Comparison of ENCODE assay signal across 22 cellular contexts in the genomic region with DNA sequence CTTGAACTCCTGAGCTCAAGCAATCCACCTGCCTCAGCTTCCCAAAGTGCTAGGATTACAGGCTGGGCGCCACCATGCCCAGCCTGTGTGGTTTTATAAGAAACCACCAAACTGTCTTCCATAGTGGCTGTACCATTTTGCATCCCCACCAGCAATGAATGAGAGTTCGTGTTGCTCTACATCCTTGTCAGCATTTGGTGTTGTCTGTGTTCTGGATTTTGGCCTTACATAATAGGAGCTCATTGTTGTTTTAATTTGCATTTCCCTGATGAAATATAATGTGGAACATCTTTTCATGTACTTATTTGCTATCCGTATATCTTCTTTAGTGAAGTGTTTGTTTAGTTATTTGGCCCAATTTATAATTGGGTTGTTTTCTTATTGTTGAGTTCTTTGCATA. TPM values are rescaled to one million over a fixed set of nuclear protein-coding genes. Genes with fewer than 3 reads are reported as not detected.
DNase-seq lines count a peak whose midpoint lies in the region; ATAC-seq, FAIRE-seq and TF ChIP-seq lines count a peak whose summit lies in the region.
"Had no signal": no experiment of that assay in that cellular context is flagged by ENCODE, and none has a peak within 500 bp of the region (broad histone marks: within the 10 kb centered on the region; RNA-seq: fewer than 3 reads in every experiment).

No MANE protein-coding gene starts in this region.

- H3K27me3 ChIP-seq in HepG2 (ENCODE audit: control insufficient read depth in 1 of 2, insufficient read depth in 2 of 2, low read length in 2 of 2): no peaks in the 10 kb centered on the region
- H3K27me3 ChIP-seq in right lobe of liver: no peaks in the 10 kb centered on the region
- H3K27me3 ChIP-seq: BLaER1 had no signal

- H2AFZ ChIP-seq in HepG2 (ENCODE audit: low read length): no peak overlapping the region
- H2AFZ ChIP-seq: GM23338 had no signal

- H3K4me3 Mint-ChIP-seq in HFFc6: peak overlapping the region; percentile 22
- H3K4me3 Mint-ChIP-seq: B cell; CD8-positive, alpha-beta T cell; GM23338; H9 had no signal

- H3K4me1 ChIP-seq in HepG2 (ENCODE audit: insufficient read depth, low read length): no peaks in the 10 kb centered on the region
- no peaks in the 10 kb centered on the region for H3K4me1 ChIP-seq in right lobe of liver
- H3K4me1 ChIP-seq: Caco-2 had no signal

- no peak for TF ChIP-seq POLR2A in HepG2 (IDR thresholded peaks at IDR 0.05; ENCODE audit: insufficient read depth in 1 of 2, low read depth in 2 of 2, low read length in 2 of 2)
- TF ChIP-seq POLR2A in right lobe of liver (IDR thresholded peaks at IDR 0.05): no peak

- no peak overlapping the region for H3K9ac ChIP-seq in HepG2 (ENCODE audit: insufficient read depth, low read depth, low read length)
- H3K9ac ChIP-seq: BLaER1 had no signal

- H3K9me3 Mint-ChIP-seq in HFFc6: peaks cover 31% of the 10 kb centered on the region

- no peak for TF ChIP-seq CTCF in HepG2 (CRISPR knock-in tag; IDR thresholded peaks at IDR 0.05)
- TF ChIP-seq CTCF in right lobe of liver (IDR thresholded peaks at IDR 0.05): no peak
- no peak for TF ChIP-seq CTCF in HFFc6 (IDR thresholded peaks at IDR 0.05)
- no peak for TF ChIP-seq CTCF in fibroblast of villous mesenchyme (IDR thresholded peaks at IDR 0.05; ENCODE audit: insufficient read depth, low read depth, low read length)

- H3K79me2 ChIP-seq in HepG2 (ENCODE audit: insufficient read depth, low read length): peaks cover 9% of the 10 kb centered on the region

- no peak for DNase-seq in HepG2 (ENCODE audit: low spot score)
- DNase-seq in right lobe of liver: no peak
- DNase-seq in HFFc6: no peak
- peak; percentile 34 for DNase-seq in fibroblast of villous mesenchyme (ENCODE audit: low read depth)
- DNase-seq in NCI-H2196 treated with DMSO at 0.1 percent for 48 hours (lab: John Stamatoyannopoulos, UW; ENCODE audit: unreplicated experiment): no peak
- DNase-seq: 8988T; Caco-2; CD4-positive, CD25-positive, alpha-beta regulatory T cell; CD8-positive, alpha-beta T cell; DMS153; DND-41; H9 had no signal

- H3K27ac Mint-ChIP-seq in HFFc6: peak overlapping the region; percentile 64
- H3K27ac Mint-ChIP-seq: B cell; CD8-positive, alpha-beta T cell; GM23338 had no signal

- no peaks in the 10 kb centered on the region; the same call in 1 of the 2 replicates for H3K27me3 Mint-ChIP-seq in HFFc6 (ENCODE audit: insufficient read depth)
- H3K27me3 Mint-ChIP-seq: B cell; CD4-positive, CD25-positive, alpha-beta regulatory T cell had no signal

- TF ChIP-seq EP300 in HepG2 (IDR thresholded peaks at IDR 0.05; ENCODE audit: low read depth in 2 of 2, low read length in 2 of 2): no peak
- TF ChIP-seq EP300 in HepG2 (CRISPR knock-in tag; IDR thresholded peaks at IDR 0.05; ENCODE audit: borderline replicate concordance): no peak

- CTCF ChIA-PET in HepG2 (lab: Yijun Ruan, JAX; ENCODE audit: low intra/inter-chr PET ratio, low total read pairs): no interaction called here

- H3K9me3 ChIP-seq in HepG2 (ENCODE audit: low read length): peaks cover 10% of the 10 kb centered on the region; the same call in 1 of the 2 replicates
- H3K9me3 ChIP-seq in right lobe of liver: peaks cover 0 to 5% (median 0%) of the 10 kb centered on the region in 4 donors
- H3K9me3 ChIP-seq: Caco-2 had no signal

- no TSS peak for BruUV-seq in HepG2 (replicated peaks; lab: Mats Ljungman, UMichigan)

- H3K4me3 ChIP-seq in HepG2 (replicated peaks in 1 of 3; ENCODE audit: insufficient read depth in 1 of 3, low read depth in 2 of 3, low read length in 3 of 3) (no peak overlapping the region), right lobe of liver (no peak overlapping the region), fibroblast of villous mesenchyme (ENCODE audit: low read depth, low read length) (no peak overlapping the region)
- H3K4me3 ChIP-seq: BLaER1, GM12878, GM23338 had no signal

- POLR2A ChIA-PET in HepG2 (lab: Yijun Ruan, JAX): no interaction called here

- intact Hi-C loops in HepG2 (cut with micrococcal nuclease; ENCODE audit: unreplicated experiment): no loop called here
- intact Hi-C loops in right lobe of liver (cut with DNase I): no loop called here

- FAIRE-seq in HepG2 (lab: Jason Lieb, UNC): no peak
- FAIRE-seq: G401.6, GM12878, GM19239 had no signal

- 80% methylated on average over 3 of the region's 3 CpGs for WGBS in HepG2 (ENCODE audit: low lambda C conversion rate)
- WGBS in right lobe of liver (ENCODE audit: insufficient coverage, low coverage, low lambda C conversion rate, missing lambda C conversion rate): 79% methylated on average over 2 of the region's 3 CpGs

- in situ Hi-C loops in HepG2 (cut with HindIII; ENCODE audit: extremely low pct_ligation_motif_present, low pct_unique_long_range_greater_than_20kb): no loop called here

- ATAC-seq in HepG2 (no peak), right lobe of liver (no peak), esophagus mucosa (no peak), HG03354 (IDR thresholded peaks at IDR 0.05; ENCODE audit: poor library complexity, severe bottlenecking, unreplicated experiment) (no peak)
- ATAC-seq: CD8-positive, alpha-beta T cell; GM12878; GM23338; HCT116 had no signal

- H3K36me3 ChIP-seq in HepG2 (replicated peaks in 1 of 2; ENCODE audit: control insufficient read depth in 1 of 2, insufficient read depth in 2 of 2, low read length in 2 of 2): no peaks in the 10 kb centered on the region
- no peaks in the 10 kb centered on the region for H3K36me3 ChIP-seq in right lobe of liver

- H3K4me2 ChIP-seq in HepG2 (ENCODE audit: low read depth, low read length): no peak overlapping the region
- H3K4me2 ChIP-seq: BLaER1, GM23338 had no signal

- peaks cover 38% of the 10 kb centered on the region for H3K36me3 Mint-ChIP-seq in HFFc6 (ENCODE audit: low read depth)

- H3K4me1 Mint-ChIP-seq in HFFc6 (ENCODE audit: low read depth): peaks cover 24% of the 10 kb centered on the region

- no peak for TF ChIP-seq RAD21 in HepG2 (CRISPR knock-in tag; IDR thresholded peaks at IDR 0.05)

- H3K27ac ChIP-seq in HepG2 (ENCODE audit: extremely low read length, insufficient read depth, low read length): no peak overlapping the region
- H3K27ac ChIP-seq in right lobe of liver: no peak overlapping the region
- H3K27ac ChIP-seq: BLaER1, C4-2B had no signal

- H4K20me1 ChIP-seq in HepG2 (ENCODE audit: insufficient read depth, low read length): no peaks in the 10 kb centered on the region

TF ChIP-seq in HepG2, 621 proteins besides CTCF, POLR2A, EP300 and RAD21:
- TF ChIP-seq CBX5 (CRISPR knock-in tag; IDR thresholded peaks at IDR 0.05; ENCODE audit: borderline replicate concordance) (no peak), JUNB (CRISPR knock-in tag; IDR thresholded peaks at IDR 0.05; ENCODE audit: borderline replicate concordance) (no peak), ZNF7 (CRISPR knock-in tag; IDR thresholded peaks at IDR 0.05) (peak; percentile 94)

RNA-seq across cellular contexts. Expression of a gene that starts 29.8 kb away (rescaled TPM):
- 9.1 and 9.3 TPM in 2 replicates for total RNA-seq in HepG2 (2016; rRNA removed; fragmentation: Illumina TruSeq; extraction: Trizol)
- total RNA-seq in HepG2 (2016; cell fraction: cytosol; rRNA removed; fragmentation: Illumina TruSeq; extraction: Trizol; ENCODE audit: low read depth): 0.81 and 1.1 TPM in 2 replicates
- total RNA-seq in HepG2 (2016; cell fraction: insoluble cytoplasmic fraction; rRNA removed; fragmentation: Illumina TruSeq; extraction: Trizol): 7.2 and 9.5 TPM in 2 replicates
- 4.9 and 5.3 TPM in 2 replicates for total RNA-seq in HepG2 (2016; cell fraction: membrane; rRNA removed; fragmentation: Illumina TruSeq; extraction: Trizol)
- 8.3 and 9.2 TPM in 2 replicates for total RNA-seq in HepG2 (2016; cell fraction: nucleus; rRNA removed; fragmentation: Illumina TruSeq; extraction: Trizol)
- polyA plus RNA-seq in HepG2 (2011; rRNA removed): 6.6 and 7.0 TPM in 2 replicates
- polyA plus RNA-seq in HepG2 (2011; cell fraction: cytosol; rRNA removed): 4.2 and 4.7 TPM in 2 replicates
- 10.7 and 12.3 TPM in 2 replicates for polyA plus RNA-seq in HepG2 (2011; cell fraction: nucleus; rRNA removed)
- 6.9 and 7.1 TPM in 2 replicates for polyA plus RNA-seq in HepG2 (2012)
- polyA plus RNA-seq in HepG2 (2016; cell fraction: cytosol; fragmentation: Illumina TruSeq; extraction: Trizol; ENCODE audit: low read depth): 0.63 TPM in 2 replicates
- polyA plus RNA-seq in HepG2 (2016; cell fraction: insoluble cytoplasmic fraction; fragmentation: Illumina TruSeq; extraction: Trizol; ENCODE audit: low read depth): 9.5 and 12.0 TPM in 2 replicates
- polyA plus RNA-seq in HepG2 (2016; cell fraction: membrane; fragmentation: Illumina TruSeq; extraction: Trizol; ENCODE audit: low read depth): 3.9 and 4.0 TPM in 2 replicates
- 23.0 and 24.9 TPM in 2 replicates for polyA plus RNA-seq in HepG2 (2016; cell fraction: nucleus; fragmentation: Illumina TruSeq; extraction: Trizol; ENCODE audit: insufficient read depth, low read depth)
- 4.6 and 6.3 TPM in 2 replicates for polyA minus RNA-seq in HepG2 (2011; rRNA and poly(A)+ RNA removed; ENCODE audit: low replicate concordance)
- polyA minus RNA-seq in HepG2 (2011; cell fraction: cytosol; rRNA and poly(A)+ RNA removed): 4.8 and 5.0 TPM in 2 replicates
- 4.2 and 5.1 TPM in 2 replicates for polyA minus RNA-seq in HepG2 (2011; cell fraction: nucleus; rRNA and poly(A)+ RNA removed)
- total RNA-seq in right lobe of liver: 1 to 10 TPM; 6.3 to 8.5 (median 6.8) TPM
- 10 to 100 TPM; 15.4 to 17.5 (median 16.6) TPM for total RNA-seq in HFFc6 (2021; fragmentation: NEBNext Ultra II Directional; extraction: Animal tissue kit (Norgen Biotek cat#: 25700))
- 14.2 and 15.5 TPM in 2 replicates for total RNA-seq in fibroblast of villous mesenchyme
- total RNA-seq in esophagus mucosa: 12.1 TPM
